Comparison of ENCODE assay signal across 24 cellular contexts in genomic region chr3:70150599-70150998, GRCh38.
DNase-seq lines count a peak whose midpoint lies in the region; TF ChIP-seq lines count a peak whose summit lies in the region.
"Had no signal": no experiment of that assay in that cellular context is flagged by ENCODE, and none has a peak within 500 bp of the region (broad histone marks: within the 10 kb centered on the region; RNA-seq: fewer than 3 reads in every experiment).

No MANE protein-coding gene starts in this region.

- no peak for TF ChIP-seq CTCF in LNCaP clone FGC (IDR thresholded peaks at IDR 0.05; ENCODE audit: control insufficient read depth, extremely low read depth, insufficient read depth)
- no peak for TF ChIP-seq CTCF in OCI-LY3 (IDR thresholded peaks at IDR 0.05; ENCODE audit: low read depth, low read length)
- no peak for TF ChIP-seq CTCF in CD14-positive monocyte (IDR thresholded peaks at IDR 0.05)

- H3K36me3 ChIP-seq in OCI-LY3 (replicated peaks; ENCODE audit: low read depth, low read length) (no peaks in the 10 kb centered on the region), endocrine pancreas (ENCODE audit: control insufficient read depth, insufficient read depth, low read length) (no peaks in the 10 kb centered on the region)
- H3K36me3 ChIP-seq: BLaER1 treated with 17β-estradiol and CSF1 and Interleukin-3, amounts not matched to agents 10 nM and 100 nM had no signal

- intact Hi-C loops in CD14-positive monocyte (cut with micrococcal nuclease): no loop called here

- H3K79me2 ChIP-seq in OCI-LY3 (ENCODE audit: low read length): no peaks in the 10 kb centered on the region

- no peaks in the 10 kb centered on the region for H4K20me1 ChIP-seq in OCI-LY3 (ENCODE audit: insufficient read depth, low read length)
- H4K20me1 ChIP-seq: BLaER1 treated with 17β-estradiol and CSF1 and Interleukin-3, amounts not matched to agents 10 nM and 100 nM had no signal

- in situ Hi-C loops in G401 (cut with HindIII; ENCODE audit: low sequenced_read_pairs): no loop called here

- peak overlapping the region; percentile 83 for H3K4me2 ChIP-seq in OCI-LY3 (ENCODE audit: low read length)
- H3K4me2 ChIP-seq: A549; BLaER1 treated with 17β-estradiol and CSF1 and Interleukin-3, amounts not matched to agents 10 nM and 100 nM had no signal

- peaks cover 0 to 9% (median 1%) of the 10 kb centered on the region in 3 donors for H3K27me3 Mint-ChIP-seq in CD14-positive monocyte (ENCODE audit: low read depth in 3 of 3)
- H3K27me3 Mint-ChIP-seq: CD4-positive, CD25-positive, alpha-beta regulatory T cell; CD8-positive, alpha-beta memory T cell had no signal

- peaks cover 45% of the 10 kb centered on the region for H3K4me1 ChIP-seq in OCI-LY3 (ENCODE audit: low read length)
- H3K4me1 ChIP-seq in endocrine pancreas (ENCODE audit: control insufficient read depth, insufficient read depth, low read length): peaks cover 4% of the 10 kb centered on the region
- H3K4me1 ChIP-seq: A549; BLaER1 treated with 17β-estradiol and CSF1 and Interleukin-3, amounts not matched to agents 10 nM and 100 nM had no signal

- no peaks in the 10 kb centered on the region for H3K4me1 Mint-ChIP-seq in CD14-positive monocyte
- H3K4me1 Mint-ChIP-seq: B cell; CD4-positive, alpha-beta memory T cell; CD4-positive, CD25-positive, alpha-beta regulatory T cell; CD8-positive, alpha-beta memory T cell had no signal

- H3K9ac ChIP-seq in OCI-LY3 (ENCODE audit: low read length) (peak overlapping the region; percentile 52; the same call in 1 of the 2 replicates), endocrine pancreas (ENCODE audit: control insufficient read depth, insufficient read depth, low read length) (no peak overlapping the region)
- H3K9ac ChIP-seq: BLaER1 treated with 17β-estradiol and CSF1 and Interleukin-3, amounts not matched to agents 10 nM and 100 nM had no signal

- H3K4me3 ChIP-seq in LNCaP clone FGC (ENCODE audit: low read depth, low read length) (no peak overlapping the region), OCI-LY3 (ENCODE audit: low read length) (peak overlapping the region; percentile 62), endocrine pancreas (ENCODE audit: control insufficient read depth, insufficient read depth, low read length) (peak overlapping the region; percentile 4)
- H3K4me3 ChIP-seq: A549; BLaER1 treated with 17β-estradiol and CSF1 and Interleukin-3, amounts not matched to agents 10 nM and 100 nM had no signal

- H3K9me3 ChIP-seq in OCI-LY3 (ENCODE audit: insufficient read depth, low read length): no peaks in the 10 kb centered on the region
- H3K9me3 ChIP-seq in endocrine pancreas (ENCODE audit: control insufficient read depth, low read length): no peaks in the 10 kb centered on the region
- H3K9me3 ChIP-seq: A549; BLaER1 treated with 17β-estradiol and CSF1 and Interleukin-3, amounts not matched to agents 10 nM and 100 nM had no signal

- DNase-seq in NCI-H1105 treated with DMSO at 0.1 percent for 48 hours (lab: John Stamatoyannopoulos, UW): peak; percentile 1
- DNase-seq in NCI-H1105 (lab: John Stamatoyannopoulos, UW): no peak
- DNase-seq in LNCaP clone FGC (ENCODE audit: low read depth): peak; percentile 4
- DNase-seq in CD14-positive monocyte (ENCODE audit: low spot score): no peak
- no peak for DNase-seq in G401 (ENCODE audit: low spot score)
- DNase-seq: AML-193; CD4-positive, alpha-beta memory T cell; CD4-positive, CD25-positive, alpha-beta regulatory T cell; CD8-positive, alpha-beta memory T cell; COR-L47; DMS 273 treated with DMSO at 0.1 percent for 48 hours; DMS153; DMS53; DMS79; DND-41; EL; GF-D8 had no signal

- H3K36me3 Mint-ChIP-seq in CD14-positive monocyte: no peaks in the 10 kb centered on the region
- H3K36me3 Mint-ChIP-seq: CD4-positive, alpha-beta memory T cell; CD4-positive, CD25-positive, alpha-beta regulatory T cell; CD8-positive, alpha-beta memory T cell had no signal

- no peak overlapping the region for H3K27ac Mint-ChIP-seq in CD14-positive monocyte
- H3K27ac Mint-ChIP-seq: B cell; CD4-positive, alpha-beta memory T cell; CD4-positive, CD25-positive, alpha-beta regulatory T cell; CD8-positive, alpha-beta memory T cell had no signal

- H3K9me3 Mint-ChIP-seq in CD14-positive monocyte: no peaks in the 10 kb centered on the region

- peak overlapping the region; percentile 89 for H3K27ac ChIP-seq in OCI-LY3 (ENCODE audit: low read length)
- H3K27ac ChIP-seq: 22Rv1; A549; BLaER1 treated with 17β-estradiol and CSF1 and Interleukin-3, amounts not matched to agents 10 nM and 100 nM; C4-2B had no signal

- H3K27me3 ChIP-seq in OCI-LY3 (ENCODE audit: low read depth, low read length) (no peaks in the 10 kb centered on the region), endocrine pancreas (ENCODE audit: control insufficient read depth, insufficient read depth, low read length) (no peaks in the 10 kb centered on the region)
- H3K27me3 ChIP-seq: BLaER1 treated with 17β-estradiol and CSF1 and Interleukin-3, amounts not matched to agents 10 nM and 100 nM had no signal

- no peak overlapping the region for H2AFZ ChIP-seq in OCI-LY3 (ENCODE audit: low read depth, low read length)

- no peak overlapping the region for H3K4me3 Mint-ChIP-seq in CD14-positive monocyte
- H3K4me3 Mint-ChIP-seq: B cell; CD4-positive, CD25-positive, alpha-beta regulatory T cell; CD8-positive, alpha-beta memory T cell had no signal

Comparison
In these comparisons a context has a peak if more than half of its experiments do, and no peak if none do; other contexts are left out.
1. DNase-seq: peak in NCI-H1105 treated with DMSO at 0.1 percent for 48 hours (single experiment) and LNCaP clone FGC (single experiment); none in NCI-H1105 (single experiment), CD14-positive monocyte (single experiment) and G401 (single experiment).